Comparison of ENCODE assay signal across 11 cellular contexts in the genomic region with DNA sequence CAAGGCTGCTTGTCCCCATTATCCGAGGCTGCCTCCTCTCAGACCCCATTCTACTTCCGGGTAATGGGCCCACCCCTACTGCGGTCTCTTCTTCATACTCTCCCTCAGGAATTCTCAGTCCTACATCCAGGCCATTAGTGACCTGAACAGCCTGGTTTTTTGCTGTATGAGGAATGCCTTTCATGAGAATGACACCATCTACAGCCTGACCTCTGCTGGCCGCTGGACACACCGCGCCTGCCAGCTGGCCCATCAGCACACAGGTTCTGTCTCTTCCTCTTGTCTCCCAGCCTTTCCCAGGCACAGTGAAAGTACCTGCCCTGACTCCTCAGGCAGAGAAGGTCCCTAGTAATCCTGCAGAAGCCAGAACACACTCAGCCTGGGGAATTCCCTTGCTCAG. TPM values are rescaled to one million over a fixed set of nuclear protein-coding genes. Genes with fewer than 3 reads are reported as not detected.
DNase-seq lines count a peak whose midpoint lies in the region; ATAC-seq and TF ChIP-seq lines count a peak whose summit lies in the region.
"Not testable (repeated sequence)": the region's sequence is repeated elsewhere in the genome, so short reads cannot be mapped to it uniquely, and the experiment has no call there.
"Had no signal": no experiment of that assay in that cellular context is flagged by ENCODE, and none has a peak within 500 bp of the region (broad histone marks: within the 10 kb centered on the region; RNA-seq: fewer than 3 reads in every experiment).

No MANE protein-coding gene starts in this region.

- WGBS in SK-N-SH (ENCODE audit: low lambda C conversion rate), result 32% methylated on average over 6 of the region's 6 CpGs
- 52% methylated on average over 4 of the region's 6 CpGs for WGBS in right lobe of liver (ENCODE audit: insufficient coverage, low coverage, low lambda C conversion rate, missing lambda C conversion rate)

- H3K4me3 ChIP-seq in BJ (ENCODE audit: low read depth, low read length); Loucy (ENCODE audit: low read length, poor library complexity, severe bottlenecking); SK-N-SH (ENCODE audit: low read depth in 2 of 2, low read length in 1 of 2); choroid plexus epithelial cell (ENCODE audit: low read depth, low read length); left ventricle myocardium inferior; right lobe of liver; retinal pigment epithelial cell (ENCODE audit: low read length): not testable (repeated sequence)

- H3K4me1 ChIP-seq in Loucy (ENCODE audit: insufficient read depth, low read length, poor library complexity, severe bottlenecking); SK-N-SH (ENCODE audit: control insufficient read depth in 1 of 2, insufficient read depth in 2 of 2, low read depth in 1 of 2, low read length in 1 of 2); left ventricle myocardium inferior; right lobe of liver: not testable (repeated sequence)

- H3K9ac ChIP-seq in Loucy (ENCODE audit: low read depth, low read length, poor library complexity, severe bottlenecking); SK-N-SH: not testable (repeated sequence)

- not testable (repeated sequence) for H3F3A ChIP-seq in Loucy (ENCODE audit: low read depth); SK-N-SH (replicated peaks; ENCODE audit: insufficient read depth)

- CTCF ChIA-PET in BJ (lab: Yijun Ruan, JAX); SK-N-SH (lab: Yijun Ruan, JAX): not testable (repeated sequence)

- TF ChIP-seq CTCF in BJ (IDR thresholded peaks at IDR 0.05; ENCODE audit: insufficient read depth, low read depth, low read length) (peak; percentile 40), GM12874 (IDR thresholded peaks at IDR 0.05; ENCODE audit: insufficient read depth, low read depth, low read length) (peak; percentile 28; the same call in 1 of the 2 replicates), Loucy (conservative IDR thresholded peaks at IDR 0.05; ENCODE audit: low read length) (peak; percentile 48), SK-N-SH (IDR thresholded peaks at IDR 0.05) (peak; percentile 53), choroid plexus epithelial cell (conservative IDR thresholded peaks at IDR 0.05; ENCODE audit: low read depth, low read length) (peak; percentile 43), left ventricle myocardium inferior (IDR thresholded peaks at IDR 0.05; ENCODE audit: borderline replicate concordance) (peak; percentile 28), right lobe of liver (IDR thresholded peaks at IDR 0.05) (peak; percentile 7 to 63 (median 43)), retinal pigment epithelial cell (conservative IDR thresholded peaks at IDR 0.05; ENCODE audit: low read depth, low read length) (peak; percentile 47)

- H3K79me2 ChIP-seq in Loucy (ENCODE audit: insufficient read depth, low read length); SK-N-SH (ENCODE audit: insufficient read depth): not testable (repeated sequence)

- H3K36me3 ChIP-seq in BJ (ENCODE audit: control insufficient read depth, insufficient read depth, low read length); Loucy (ENCODE audit: insufficient read depth, low read length); SK-N-SH (replicated peaks in 1 of 2; ENCODE audit: control insufficient read depth in 1 of 2, insufficient read depth in 2 of 2, low read length in 1 of 2); left ventricle myocardium inferior: not testable (repeated sequence)
- peaks cover 0 to 22% (median 1%) of the 10 kb centered on the region in 4 donors for H3K36me3 ChIP-seq in right lobe of liver

- TF ChIP-seq EP300 in SK-N-SH (IDR thresholded peaks at IDR 0.05; ENCODE audit: borderline replicate concordance in 1 of 2, low read depth in 1 of 2, low read length in 1 of 2), result not testable (repeated sequence)

- not testable (repeated sequence) for TF ChIP-seq POLR2A in right lobe of liver (IDR thresholded peaks at IDR 0.05)

- H3K27me3 ChIP-seq in BJ (ENCODE audit: control insufficient read depth, insufficient read depth, low read length); Loucy (ENCODE audit: insufficient read depth, low read length, poor library complexity, severe bottlenecking); SK-N-SH (ENCODE audit: insufficient read depth); left ventricle myocardium inferior (ENCODE audit: low read depth); right lobe of liver: not testable (repeated sequence)

- intact Hi-C loops in left ventricle myocardium inferior (cut with micrococcal nuclease); right lobe of liver (cut with DNase I): not testable (repeated sequence)

- POLR2A ChIA-PET in BJ (lab: Charles Lee); SK-N-SH (lab: Yijun Ruan, JAX): not testable (repeated sequence)

- peak; percentile 72 to 95 (median 88) for ATAC-seq in right lobe of liver

- H3K4me2 ChIP-seq in Loucy (ENCODE audit: low read depth, low read length, poor library complexity, severe bottlenecking); SK-N-SH: not testable (repeated sequence)

- H4K20me1 ChIP-seq in Loucy (ENCODE audit: insufficient read depth, low read length, poor library complexity, severe bottlenecking); SK-N-SH (ENCODE audit: insufficient read depth): not testable (repeated sequence)

- H3K27ac ChIP-seq in SK-N-SH (ENCODE audit: low read depth in 2 of 2, low read length in 1 of 2); left ventricle myocardium inferior (replicated peaks); right lobe of liver: not testable (repeated sequence)

- not testable (repeated sequence) for H2AFZ ChIP-seq in Loucy (ENCODE audit: low read length); SK-N-SH (ENCODE audit: low read depth)

- DNase-seq in BJ (ENCODE audit: low read depth); SK-N-SH; left ventricle myocardium inferior; retinal pigment epithelial cell (ENCODE audit: low read depth): not testable (repeated sequence)
- peak; percentile 7 for DNase-seq in choroid plexus epithelial cell (ENCODE audit: low read depth)
- peak in 1 of 3 donors; percentile 31 for DNase-seq in right lobe of liver

- not testable (repeated sequence) for H3K9me3 ChIP-seq in Loucy (ENCODE audit: insufficient read depth, low read depth, low read length); SK-N-SH; left ventricle myocardium inferior (replicated peaks); right lobe of liver

- not testable (repeated sequence) for H3K9me2 ChIP-seq in Loucy (replicated peaks; ENCODE audit: low read depth, low read length); SK-N-SH

- TF ChIP-seq RAD21 in SK-N-SH (IDR thresholded peaks at IDR 0.05; ENCODE audit: low read length), result 0 out of 2 replicates have a peak, but pooled peaks have one; percentile 12

TF ChIP-seq in SK-N-SH, 30 proteins besides CTCF, POLR2A, EP300 and RAD21:
- TF ChIP-seq SMC3 (IDR thresholded peaks at IDR 0.05; ENCODE audit: low read depth, low read length), result peak; percentile 23; the same call in 1 of the 2 replicates

RNA-seq across cellular contexts. Expression of gene CYP4A22, which starts 6.4 kb away (rescaled TPM):
- polyA plus RNA-seq in BJ (2011; rRNA removed), result not detected in 2 replicates
- 0.14 TPM in 1 of 2 replicates, not detected in the other for polyA minus RNA-seq in BJ (2011; rRNA and poly(A)+ RNA removed)
- polyA plus RNA-seq in SK-N-SH (2012; rRNA removed), result not detected in 2 replicates
- polyA plus RNA-seq in SK-N-SH (2012; cell fraction: cytosol; rRNA removed), result not detected in 2 replicates
- not detected in 2 replicates for polyA plus RNA-seq in SK-N-SH (2012; cell fraction: nucleus; rRNA removed)
- not detected for total RNA-seq in left ventricle myocardium inferior
- 100 to 1,000 TPM in 1 of 6 experiments, 10 to 100 TPM in 5; 17.2 to 159 (median 48.9) TPM for total RNA-seq in right lobe of liver
- total RNA-seq: H4, vagina had no signal
- polyA plus RNA-seq: immature natural killer cell had no signal

RNA-seq across cellular contexts. Expression of gene PDZK1IP1, which starts 46.2 kb away (rescaled TPM):
- polyA plus RNA-seq in BJ (2011; rRNA removed) (not detected in 2 replicates), SK-N-SH (2012; rRNA removed) (not detected in 2 replicates)
- polyA minus RNA-seq in BJ (2011; rRNA and poly(A)+ RNA removed), result not detected in 2 replicates
- polyA plus RNA-seq in SK-N-SH (2012; cell fraction: cytosol; rRNA removed), result not detected in 2 replicates
- not detected in 2 replicates for polyA plus RNA-seq in SK-N-SH (2012; cell fraction: nucleus; rRNA removed)
- total RNA-seq in left ventricle myocardium inferior (not detected), right lobe of liver (10 to 100 TPM in 2 of 6 experiments, 1 to 10 TPM in 2, under 1 TPM in 2; 0.24 to 44.3 (median 5.4) TPM)
- total RNA-seq: H4 had no signal

Comparison
In these comparisons a context has a peak if more than half of its experiments do, and no peak if none do; other contexts are left out.
1. RNA of gene CYP4A22, which starts 6.4 kb away (total RNA-seq): 17.2 to 159 TPM in right lobe of liver; not detected in left ventricle myocardium inferior (single experiment); every median in the first group is over 10 times any median in the second.
2. Peak in every context shown above with its lines, with median percentiles within 50 percentile points of each other: CTCF ChIP-seq.